Comparison of ENCODE assay signal across 16 cellular contexts in genomic region chr9:2808105-2808504, GRCh38.
"Had no signal": no experiment of that assay in that cellular context is flagged by ENCODE, and none has a peak within 500 bp of the region (broad histone marks: within the 10 kb centered on the region; RNA-seq: fewer than 3 reads in every experiment).

No MANE protein-coding gene starts in this region.

- H3K9me3 Mint-ChIP-seq: activated naive CD8-positive, alpha-beta T cell treated with anti-CD3 and anti-CD28 coated beads, Interleukin-2, amount 50 U/mL, for 24 hours; activated T-helper 1 cell treated with anti-CD3 and anti-CD28 coated beads, Interleukin-12 subunit alpha, Interleukin-12 subunit beta, Interleukin-2, Interleukin-4 antibody, amounts not matched to agents 30 ng/mL and 10 ng/mL and 1 ng/mL, durations not matched to agents 14 hours and 24 hours and 36 hours had no signal

- H3K4me3 Mint-ChIP-seq: activated naive CD8-positive, alpha-beta T cell treated with anti-CD3 and anti-CD28 coated beads, Interleukin-2, amount 50 U/mL, for 24 hours; activated T-helper 1 cell treated with anti-CD3 and anti-CD28 coated beads, Interleukin-12 subunit alpha, Interleukin-12 subunit beta, Interleukin-2, Interleukin-4 antibody, amounts not matched to agents 30 ng/mL and 10 ng/mL and 1 ng/mL, durations not matched to agents 14 hours and 24 hours and 36 hours had no signal

- H3K9me3 ChIP-seq: esophagus muscularis mucosa, lower lobe of right lung, transverse colon had no signal

- DNase-seq: activated CD4-positive, CD25-positive, alpha-beta regulatory T cell treated with anti-CD3 and anti-CD28 coated beads, Interleukin-2, amount 50 U/mL, for 72 hours; activated naive CD4-positive, alpha-beta T cell; activated naive CD8-positive, alpha-beta T cell treated with anti-CD3 and anti-CD28 coated beads, Interleukin-2, amount 50 U/mL, for 24 hours; caudate nucleus; hypothalamus; lower lobe of right lung; small intestine; stimulated activated CD4-positive, alpha-beta T cell treated with anti-CD3 and anti-CD28 coated beads, Interleukin-4, amount 100 ng/mL, for 4 hours; stimulated activated CD8-positive, alpha-beta memory T cell treated with anti-CD3 and anti-CD28 coated beads, Interleukin-4, amount 100 ng/mL, for 48 hours; stimulated activated naive CD4-positive, alpha-beta T cell treated with Interleukin-2 at 50 U/mL for 16 hours; substantia nigra; T-helper 1 cell; T1000; transverse colon had no signal

- H3K27ac Mint-ChIP-seq: activated naive CD8-positive, alpha-beta T cell treated with anti-CD3 and anti-CD28 coated beads, Interleukin-2, amount 50 U/mL, for 24 hours; activated T-helper 1 cell treated with anti-CD3 and anti-CD28 coated beads, Interleukin-12 subunit alpha, Interleukin-12 subunit beta, Interleukin-2, Interleukin-4 antibody, amounts not matched to agents 30 ng/mL and 10 ng/mL and 1 ng/mL, durations not matched to agents 14 hours and 24 hours and 36 hours had no signal

- H3K27me3 ChIP-seq: esophagus muscularis mucosa, transverse colon had no signal

- H3K27ac ChIP-seq: lower lobe of right lung had no signal

- H3K4me1 Mint-ChIP-seq: activated naive CD8-positive, alpha-beta T cell treated with anti-CD3 and anti-CD28 coated beads, Interleukin-2, amount 50 U/mL, for 24 hours had no signal

- H3K27me3 Mint-ChIP-seq: activated naive CD8-positive, alpha-beta T cell treated with anti-CD3 and anti-CD28 coated beads, Interleukin-2, amount 50 U/mL, for 24 hours had no signal

- H3K4me3 ChIP-seq: esophagus muscularis mucosa, lower lobe of right lung, transverse colon had no signal
